ENCODE assay signal across 21 cellular contexts in the genomic region with DNA sequence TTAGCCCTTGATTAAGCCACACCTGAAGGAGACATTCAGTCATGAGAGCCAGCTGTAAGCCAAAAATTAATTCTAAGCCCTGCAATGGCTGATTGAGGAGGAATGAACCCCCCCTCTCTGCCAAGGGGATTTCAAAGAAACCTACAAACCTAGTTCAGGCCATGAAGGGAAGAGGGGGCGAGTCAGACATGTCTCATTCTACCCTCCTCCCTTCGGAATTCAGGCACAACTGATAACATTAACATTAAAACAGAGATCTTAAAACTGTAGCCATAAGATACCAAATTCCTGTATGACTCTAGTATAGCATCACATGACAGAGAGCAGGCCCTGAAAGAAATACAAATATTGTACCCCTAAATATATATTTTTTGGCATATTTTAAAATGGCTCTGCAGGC. TPM values are rescaled to one million over a fixed set of nuclear protein-coding genes. Genes with fewer than 3 reads are reported as not detected.
A peak's percentile ranks its signal among the peaks of the same experiment; 100 is the strongest.
DNase-seq lines count a peak whose midpoint lies in the region; ATAC-seq and TF ChIP-seq lines count a peak whose summit lies in the region.
"Had no signal": no experiment of that assay in that cellular context is flagged by ENCODE, and none has a peak within 500 bp of the region (broad histone marks: within the 10 kb centered on the region; RNA-seq: fewer than 3 reads in every experiment).

No MANE protein-coding gene starts in this region.

- H3K4me1 ChIP-seq in ES-I3 (ENCODE audit: insufficient read depth, low read length), result peaks cover 29% of the 10 kb centered on the region
- H3K4me1 ChIP-seq in colonic mucosa, result peaks cover 17% of the 10 kb centered on the region
- H3K4me1 ChIP-seq: parathyroid adenoma, right lobe of liver had no signal

- H3K4me3 ChIP-seq in colonic mucosa, result no peak overlapping the region
- H3K4me3 ChIP-seq: coronary artery, esophagus squamous epithelium, right lobe of liver, SK-N-MC had no signal

- peak overlapping the region; percentile 24; the same call in 1 of the 2 replicates for H3K9ac ChIP-seq in ES-I3 (ENCODE audit: low read depth, low read length)
- peak overlapping the region in 1 of 2 donors; percentile 28 for H3K9ac ChIP-seq in colonic mucosa (ENCODE audit: low read depth in 2 of 2, low read length in 2 of 2)
- H3K9ac ChIP-seq: parathyroid adenoma had no signal

- peak overlapping the region; percentile 88 for H3K27ac ChIP-seq in colonic mucosa
- H3K27ac ChIP-seq: C4-2B, coronary artery, esophagus squamous epithelium, parathyroid adenoma, right lobe of liver, SK-N-MC had no signal

- no peaks in the 10 kb centered on the region for H3K27me3 ChIP-seq in colonic mucosa
- H3K27me3 ChIP-seq: right lobe of liver had no signal

- DNase-seq in NCI-H226 (peak; percentile 55), colonic mucosa (no peak), omental fat pad (ENCODE audit: low spot score) (no peak), NOMO-1 treated with dmso at 0.1 percent for 144 hours (lab: John Stamatoyannopoulos, UW; ENCODE audit: unreplicated experiment) (no peak)
- DNase-seq in activated T-cell treated with anti-CD3 and anti-CD28 coated beads, Interleukin-2, amount 50 U/mL, for 1 hour, result no peak
- DNase-seq: activated CD8-positive, alpha-beta memory T cell treated with anti-CD3 and anti-CD28 coated beads, Interleukin-2, amount 50 U/mL, for 48 hours; activated gamma-delta T cell; esophagus squamous epithelium; midbrain; NCI-H1105; NCI-H2029; NCI-H446; right lobe of liver had no signal

- intact Hi-C loops in colonic mucosa (cut with DNase I), result no loop called here

- ATAC-seq in omental fat pad (ENCODE audit: low FRiP score), result peak; percentile 13
- ATAC-seq in HG02642 (IDR thresholded peaks at IDR 0.05; ENCODE audit: poor library complexity, unreplicated experiment), result no peak
- ATAC-seq in HG02970 (IDR thresholded peaks at IDR 0.05; ENCODE audit: low FRiP score, unreplicated experiment), result no peak
- ATAC-seq: left lobe of liver, right lobe of liver had no signal

- H3K36me3 ChIP-seq in ES-I3 (ENCODE audit: insufficient read depth, low read length) (no peaks in the 10 kb centered on the region), colonic mucosa (no peaks in the 10 kb centered on the region)
- H3K36me3 ChIP-seq: esophagus squamous epithelium, right lobe of liver had no signal

- no peak for TF ChIP-seq CTCF in colonic mucosa (IDR thresholded peaks at IDR 0.05)
- TF ChIP-seq CTCF in omental fat pad (IDR thresholded peaks at IDR 0.05), result no peak

- H3K9me3 ChIP-seq in ES-I3 (ENCODE audit: control insufficient read depth, insufficient read depth, low read length), result no peaks in the 10 kb centered on the region
- H3K9me3 ChIP-seq in colonic mucosa, result no peaks in the 10 kb centered on the region
- H3K9me3 ChIP-seq: esophagus squamous epithelium, right lobe of liver had no signal

RNA-seq across cellular contexts. Expression of a gene that starts 40.4 kb away (rescaled TPM):
- 10 to 100 TPM; 29.7 to 43.9 TPM for total RNA-seq in colonic mucosa
- 10 to 100 TPM; 24.6 to 35.5 (median 26.9) TPM for total RNA-seq in omental fat pad
